Comparison of ENCODE assay signal across 8 cellular contexts in the genomic region with DNA sequence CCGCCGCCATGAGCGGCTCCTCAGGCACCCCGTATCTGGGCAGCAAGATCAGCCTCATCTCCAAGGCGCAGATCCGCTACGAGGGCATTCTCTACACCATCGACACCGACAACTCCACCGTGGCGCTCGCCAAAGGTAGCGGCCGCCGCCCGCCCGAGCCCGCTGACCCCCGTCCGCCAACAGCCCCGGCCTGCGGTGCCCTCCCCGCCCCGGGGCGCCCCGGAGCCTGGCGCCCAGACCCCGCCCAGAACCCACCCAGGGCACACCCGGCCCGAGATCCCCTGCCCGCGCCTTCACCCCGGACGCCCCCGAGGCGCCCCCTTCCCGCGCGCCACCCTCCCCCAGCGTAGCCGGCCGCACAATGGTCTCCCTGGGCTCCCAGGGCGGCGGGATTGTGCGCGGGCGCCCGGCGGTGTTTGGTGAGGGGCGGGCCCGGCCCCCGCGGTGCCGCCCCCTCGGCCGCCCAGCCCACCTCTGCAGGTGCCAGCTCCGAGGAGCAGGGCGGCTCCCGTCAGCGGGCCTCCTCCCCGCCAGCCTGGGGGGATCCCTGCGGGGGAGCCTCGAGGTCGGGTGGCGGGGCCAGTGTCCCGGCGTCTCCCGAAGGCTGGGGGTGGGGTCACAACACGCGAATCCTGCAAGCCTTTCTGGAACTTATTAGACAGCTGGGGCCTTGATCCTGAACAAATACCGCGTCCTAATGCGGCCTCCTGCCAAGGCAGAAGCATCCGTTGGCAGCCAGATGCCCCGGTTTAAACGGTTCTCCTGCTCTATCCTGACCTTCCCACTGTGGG. TPM values are rescaled to one million over a fixed set of nuclear protein-coding genes. Genes with fewer than 3 reads are reported as not detected.
DNase-seq lines count a peak whose midpoint lies in the region; ATAC-seq and TF ChIP-seq lines count a peak whose summit lies in the region.

No MANE protein-coding gene starts in this region.

- no peaks in the 10 kb centered on the region for H3K9me2 ChIP-seq in PC-9 (ENCODE audit: insufficient read depth)

- TF ChIP-seq POLR2A in adrenal gland (IDR thresholded peaks at IDR 0.05) (peak in 1 of 2 donors; percentile 43), spleen (IDR thresholded peaks at IDR 0.05) (no peak)

- DNase-seq in PC-9 (peak in 1 of 2 experiments; percentile 74), adrenal gland (peak; percentile 65 to 86 (median 79)), spleen (peak; percentile 92), KG1 (lab: John Stamatoyannopoulos, UW) (no peak)

- peak overlapping the region; percentile 74 for H2AFZ ChIP-seq in PC-9

- H3K4me3 ChIP-seq in BLaER1 treated with 17β-estradiol and CSF1 and Interleukin-3, amounts not matched to agents 10 nM and 100 nM: peak overlapping the region; percentile 80 to 96 (median 92)
- H3K4me3 ChIP-seq in PC-9: peak overlapping the region; percentile 79
- H3K4me3 ChIP-seq in adrenal gland: peak overlapping the region; percentile 40 to 99 (median 54)
- peak overlapping the region; percentile 78 for H3K4me3 ChIP-seq in iPS-18c (ENCODE audit: insufficient read depth, low read depth, low read length)
- H3K4me3 ChIP-seq in spleen: peak overlapping the region; percentile 67 to 96 (median 86)

- peaks cover 43 to 84% (median 80%) of the 10 kb centered on the region in 10 experiments for H3K4me1 ChIP-seq in BLaER1 treated with 17β-estradiol and CSF1 and Interleukin-3, amounts not matched to agents 10 nM and 100 nM
- H3K4me1 ChIP-seq in PC-9 (replicated peaks; ENCODE audit: insufficient read depth): peaks cover 15% of the 10 kb centered on the region
- H3K4me1 ChIP-seq in adrenal gland (replicated peaks in 1 of 2): peaks cover 9 to 15% of the 10 kb centered on the region in 2 donors
- peaks cover 7 to 61% (median 30%) of the 10 kb centered on the region in 6 donors for H3K4me1 ChIP-seq in spleen

- intact Hi-C loops in PC-9 (cut with micrococcal nuclease; ENCODE audit: unreplicated experiment): loop anchor here (1.0 to 5.0 kb wide), 3 partner anchors 20 to 111 kb away; partner anchors contain the start of genes PSMA7 and SS18L1
- intact Hi-C loops in adrenal gland (cut with DNase I): no loop called here
- intact Hi-C loops in spleen (cut with DNase I; ENCODE audit: low total_unique reads): loop anchor here (5.0 kb wide), 1 partner anchor 56 kb away; the partner anchor contains the start of gene TAF4

- 0 to 1% (median 0%) methylated on average over 3 to 76 of the region's 76 CpGs for WGBS in adrenal gland, 4 donors
- WGBS in spleen, 5 donors: 0 to 2% (median 1%) methylated on average over 9 to 76 of the region's 76 CpGs

- H4K20me1 ChIP-seq in BLaER1 treated with 17β-estradiol and CSF1 and Interleukin-3, amounts not matched to agents 10 nM and 100 nM: peaks cover 28 to 51% (median 50%) of the 10 kb centered on the region in 11 experiments
- H4K20me1 ChIP-seq in PC-9 (ENCODE audit: insufficient read depth): peaks cover 25% of the 10 kb centered on the region

- peaks cover 35 to 40% (median 37%) of the 10 kb centered on the region in 11 experiments for H3K36me3 ChIP-seq in BLaER1 treated with 17β-estradiol and CSF1 and Interleukin-3, amounts not matched to agents 10 nM and 100 nM
- peaks cover 17% of the 10 kb centered on the region; the same call in 1 of the 2 replicates for H3K36me3 ChIP-seq in PC-9 (ENCODE audit: low read depth)
- peaks cover 0 to 29% of the 10 kb centered on the region in 2 donors for H3K36me3 ChIP-seq in adrenal gland (replicated peaks in 1 of 2)
- peaks cover 0 to 40% (median 29%) of the 10 kb centered on the region in 6 donors for H3K36me3 ChIP-seq in spleen

- peaks cover 17% of the 10 kb centered on the region for H3F3A ChIP-seq in PC-9 (ENCODE audit: insufficient read depth, low read depth)

- no peaks in the 10 kb centered on the region; a peak in 1 of 22 replicates for H3K9me3 ChIP-seq in BLaER1 treated with 17β-estradiol and CSF1 and Interleukin-3, amounts not matched to agents 10 nM and 100 nM (replicated peaks in 1 of 11)
- no peaks in the 10 kb centered on the region for H3K9me3 ChIP-seq in PC-9 (ENCODE audit: insufficient read depth, low read depth)
- no peaks in the 10 kb centered on the region for H3K9me3 ChIP-seq in adrenal gland (replicated peaks in 1 of 3)
- H3K9me3 ChIP-seq in iPS-18c (ENCODE audit: control insufficient read depth, insufficient read depth, low read length): no peaks in the 10 kb centered on the region
- H3K9me3 ChIP-seq in spleen: no peaks in the 10 kb centered on the region

- peak overlapping the region; percentile 87 to 98 (median 91) for H3K27ac ChIP-seq in BLaER1 treated with 17β-estradiol and CSF1 and Interleukin-3, amounts not matched to agents 10 nM and 100 nM
- no peak overlapping the region for H3K27ac ChIP-seq in PC-9
- peak overlapping the region; percentile 21 to 96 (median 66) for H3K27ac ChIP-seq in adrenal gland
- peak overlapping the region; percentile 69 to 97 (median 92) for H3K27ac ChIP-seq in spleen

- no peak for TF ChIP-seq CTCF in PC-9 (conservative IDR thresholded peaks at IDR 0.05)
- no peak for TF ChIP-seq CTCF in adrenal gland (IDR thresholded peaks at IDR 0.05)
- no peak for TF ChIP-seq CTCF in spleen (IDR thresholded peaks at IDR 0.05 in 8 of 11, conservative IDR thresholded peaks at IDR 0.05 in 3 of 11)

- BruUV-seq in PC-9 (replicated peaks; lab: Mats Ljungman, UMichigan): no TSS peak

- peaks cover 26% of the 10 kb centered on the region for H3K79me2 ChIP-seq in PC-9 (ENCODE audit: low read depth)

- peak; percentile 9 for ATAC-seq in GM19025 (IDR thresholded peaks at IDR 0.05; ENCODE audit: low read depth, unreplicated experiment)
- peak; percentile 14 for ATAC-seq in HG03175 (IDR thresholded peaks at IDR 0.05; ENCODE audit: unreplicated experiment)

- POLR2A ChIA-PET in PC-9 (lab: Charles Lee; ENCODE audit: unreplicated experiment): interaction anchor here (0.6 kb wide), 1 partner anchor 702 kb away, joined by 3 read pairs; no protein-coding TSS in a partner anchor

- peak overlapping the region; percentile 90 to 97 (median 95) for H3K9ac ChIP-seq in BLaER1 treated with 17β-estradiol and CSF1 and Interleukin-3, amounts not matched to agents 10 nM and 100 nM

- CTCF ChIA-PET in PC-9 (lab: Charles Lee): interaction anchor here (0.6 kb wide), 1 partner anchor 750 kb away, joined by 6 read pairs; no protein-coding TSS in a partner anchor

- peak overlapping the region; percentile 92 to 99 (median 96) for H3K4me2 ChIP-seq in BLaER1 treated with 17β-estradiol and CSF1 and Interleukin-3, amounts not matched to agents 10 nM and 100 nM
- H3K4me2 ChIP-seq in PC-9: peak overlapping the region; percentile 81

- no peaks in the 10 kb centered on the region for H3K27me3 ChIP-seq in BLaER1 treated with 17β-estradiol and CSF1 and Interleukin-3, amounts not matched to agents 10 nM and 100 nM
- H3K27me3 ChIP-seq in PC-9 (ENCODE audit: insufficient read depth, low read depth) (peaks cover 20% of the 10 kb centered on the region), adrenal gland (no peaks in the 10 kb centered on the region), spleen (replicated peaks in 1 of 7) (peaks cover 0 to 14% (median 0%) of the 10 kb centered on the region in 7 donors)

RNA-seq across cellular contexts. Expression of gene LSM14B, which starts 0.6 kb away (rescaled TPM):
- total RNA-seq in PC-9 (2021): 61.5 and 67.2 TPM in 2 replicates
- 10 to 100 TPM; 29.1 to 47.0 (median 35.6) TPM for total RNA-seq in adrenal gland
- polyA plus RNA-seq in adrenal gland: 10 to 100 TPM; 17.6 to 23.4 (median 19.2) TPM
- 10 to 100 TPM; 17.6 to 37.6 (median 31.9) TPM for total RNA-seq in spleen
- polyA plus RNA-seq in spleen: 10 to 100 TPM; 14.0 to 20.1 (median 15.0) TPM

RNA-seq across cellular contexts. Expression of gene PSMA7, which starts 20.3 kb away (rescaled TPM):
- total RNA-seq in PC-9 (2021): 367 and 391 TPM in 2 replicates
- 100 to 1,000 TPM; 216 to 506 (median 277) TPM for total RNA-seq in adrenal gland
- 100 to 1,000 TPM; 175 to 292 (median 178) TPM for polyA plus RNA-seq in adrenal gland
- total RNA-seq in spleen: 100 to 1,000 TPM; 157 to 247 (median 180) TPM
- 100 to 1,000 TPM; 178 to 281 (median 235) TPM for polyA plus RNA-seq in spleen

RNA-seq across cellular contexts. Expression of gene SS18L1, which starts 20.7 kb away (rescaled TPM):
- total RNA-seq in PC-9 (2021) (22.4 and 29.0 TPM in 2 replicates), adrenal gland (10 to 100 TPM in 7 of 8 donors, 1 to 10 TPM in 1; 9.0 to 45.7 (median 13.2) TPM), spleen (10 to 100 TPM; 13.0 to 18.6 (median 14.3) TPM)
- polyA plus RNA-seq in adrenal gland (10 to 100 TPM in 2 of 3 donors, 1 to 10 TPM in 1; 9.2 to 36.6 (median 15.1) TPM), spleen (10 to 100 TPM in 1 of 3 donors, 1 to 10 TPM in 2; 6.7 to 11.0 (median 8.4) TPM)

RNA-seq across cellular contexts. Expression of gene TAF4, which starts 57.2 kb away (rescaled TPM):
- total RNA-seq in PC-9 (2021) (25.8 and 32.5 TPM in 2 replicates), adrenal gland (10 to 100 TPM in 7 of 8 donors, 1 to 10 TPM in 1; 10.0 to 30.9 (median 15.4) TPM), spleen (10 to 100 TPM; 15.5 to 28.3 (median 18.6) TPM)
- polyA plus RNA-seq in adrenal gland (10 to 100 TPM in 2 of 3 donors, 1 to 10 TPM in 1; 5.2 to 12.5 (median 10.9) TPM), spleen (1 to 10 TPM; 4.3 to 7.2 (median 4.4) TPM)

RNA-seq across cellular contexts. Expression of gene MTG2, which starts 60.0 kb away (rescaled TPM):
- total RNA-seq in PC-9 (2021) (58.1 and 62.5 TPM in 2 replicates), adrenal gland (10 to 100 TPM; 11.5 to 60.1 (median 41.6) TPM), spleen (10 to 100 TPM; 22.6 to 39.8 (median 37.5) TPM)
- polyA plus RNA-seq in adrenal gland (10 to 100 TPM; 30.2 to 90.4 (median 84.3) TPM), spleen (10 to 100 TPM; 26.9 to 41.3 (median 37.7) TPM)

Comparison
In these comparisons a context has a peak if more than half of its experiments do, and no peak if none do; other contexts are left out.
1. intact Hi-C loops: an anchor here in PC-9 (1.0 to 5.0 kb wide) and spleen (5.0 kb wide); none called in adrenal gland.